ENCODE assay signal across 17 cellular contexts in genomic region chr21:33105088-33105487, GRCh38. TPM values are rescaled to one million over a fixed set of nuclear protein-coding genes. Genes with fewer than 3 reads are reported as not detected.
DNase-seq lines count a peak whose midpoint lies in the region; ATAC-seq and TF ChIP-seq lines count a peak whose summit lies in the region.
"Had no signal": no experiment of that assay in that cellular context is flagged by ENCODE, and none has a peak within 500 bp of the region (broad histone marks: within the 10 kb centered on the region; RNA-seq: fewer than 3 reads in every experiment).

No MANE protein-coding gene starts in this region.

- H4K5ac ChIP-seq in H9 (ENCODE audit: insufficient read length, low read depth, low read length) = no peak overlapping the region

- intact Hi-C loops in activated T-helper 1 cell treated with anti-CD3 and anti-CD28 coated beads, Interleukin-12 subunit alpha, Interleukin-12 subunit beta, Interleukin-2, Interleukin-4 antibody, amounts not matched to agents 30 ng/mL and 10 ng/mL and 1 ng/mL, durations not matched to agents 14 hours and 24 hours and 36 hours (cut with micrococcal nuclease) = no loop called here
- intact Hi-C loops in CD4-positive, alpha-beta T cell (cut with DNase I, micrococcal nuclease) = loop anchor here in 1 of 2 experiments (10.0 kb wide), 1 partner anchor 960 kb away; no protein-coding TSS in a partner anchor

- H4K8ac ChIP-seq in H9 (replicated peaks; ENCODE audit: insufficient read length, low read depth, low read length) = no peak overlapping the region

- peaks cover 7% of the 10 kb centered on the region for H3K23me2 ChIP-seq in H9 (ENCODE audit: insufficient read length, low read depth, low read length, poor library complexity, severe bottlenecking)

- no peak overlapping the region for H3K56ac ChIP-seq in H9 (ENCODE audit: insufficient read length, low read depth, low read length)

- POLR2A ChIA-PET in CD4-positive, alpha-beta T cell (lab: Charles Lee) = no interaction called here

- no peak overlapping the region for H2AK5ac ChIP-seq in H9 (ENCODE audit: insufficient read length, low read length)

- no peaks in the 10 kb centered on the region for H3K36me3 ChIP-seq in iPS-20b (ENCODE audit: insufficient read depth, low read depth, low read length)

- peak overlapping the region; percentile 25; the same call in 1 of the 2 replicates for H3K4me3 ChIP-seq in iPS-20b (ENCODE audit: low read length)

- H3K4me2 ChIP-seq in H9 (ENCODE audit: insufficient read depth, insufficient read length, low read length) = peak overlapping the region; percentile 32

- no peak for TF ChIP-seq CTCF in H9 (conservative IDR thresholded peaks at IDR 0.05)
- no peak for TF ChIP-seq CTCF in CD4-positive, alpha-beta T cell (IDR thresholded peaks at IDR 0.05)

- peaks cover 8% of the 10 kb centered on the region for H3K9me3 ChIP-seq in H9 (ENCODE audit: control insufficient read depth, low read depth, low read length)
- no peaks in the 10 kb centered on the region for H3K9me3 ChIP-seq in iPS-20b (ENCODE audit: insufficient read depth, low read depth, low read length)
- no peaks in the 10 kb centered on the region for H3K9me3 ChIP-seq in CD4-positive, alpha-beta T cell (ENCODE audit: control insufficient read depth, low read length)
- H3K9me3 ChIP-seq: Caco-2 had no signal

- no peak overlapping the region for H3K4ac ChIP-seq in H9 (ENCODE audit: low read depth, low read length)

- peak overlapping the region in 2 of 3 experiments; percentile 14 to 61; a peak in 5 of 7 replicates for H3K27ac Mint-ChIP-seq in H9
- H3K27ac Mint-ChIP-seq in activated T-helper 1 cell treated with anti-CD3 and anti-CD28 coated beads, Interleukin-12 subunit alpha, Interleukin-12 subunit beta, Interleukin-2, Interleukin-4 antibody, amounts not matched to agents 30 ng/mL and 10 ng/mL and 1 ng/mL, durations not matched to agents 14 hours and 24 hours and 36 hours = peak overlapping the region; percentile 21
- peak overlapping the region; percentile 42 for H3K27ac Mint-ChIP-seq in stimulated activated naive B cell treated with anti-CD40 and anti-IgM and Interleukin-4, amounts not matched to agents 10 μg/mL and 1 μg/mL and 100 μg/mL, for 72 hours
- no peak overlapping the region for H3K27ac Mint-ChIP-seq in CD4-positive, alpha-beta T cell
- H3K27ac Mint-ChIP-seq: CD8-positive, alpha-beta T cell had no signal

- DNase-seq in H9 (peak; percentile 64), HCEC 1CT (no peak), NCI-H1436 (lab: John Stamatoyannopoulos, UW) (no peak)
- no peak for DNase-seq in activated T-helper 1 cell treated with anti-CD3 and anti-CD28 coated beads, Interleukin-12 subunit alpha, Interleukin-12 subunit beta, Interleukin-2, Interleukin-4 antibody, amounts not matched to agents 30 ng/mL and 10 ng/mL and 1 ng/mL, durations not matched to agents 14 hours and 24 hours and 36 hours (ENCODE audit: low spot score)
- DNase-seq in stimulated activated naive B cell treated with anti-CD40 and anti-IgM and Interleukin-4, amounts not matched to agents 10 μg/mL and 1 μg/mL and 100 μg/mL, for 72 hours = no peak
- DNase-seq in CD4-positive, alpha-beta T cell = no peak
- DNase-seq: C1 segment of cervical spinal cord; Caco-2; CD8-positive, alpha-beta T cell; DMS153; DND-41 had no signal

- no peak overlapping the region for H3K18ac ChIP-seq in H9 (ENCODE audit: insufficient read length, low read depth, low read length)

- H3K4me1 ChIP-seq in H9 (ENCODE audit: insufficient read depth, low read length) (peaks cover 10% of the 10 kb centered on the region), iPS-20b (ENCODE audit: insufficient read depth, low read length) (peaks cover 13% of the 10 kb centered on the region; the same call in 1 of the 2 replicates)
- H3K4me1 ChIP-seq: Caco-2 had no signal

- H2BK15ac ChIP-seq in H9 (ENCODE audit: low read depth, low read length) = no peak overlapping the region

- H3K23ac ChIP-seq in H9 (ENCODE audit: insufficient read length, low read depth, low read length) = no peak overlapping the region

- no peak overlapping the region for H3K14ac ChIP-seq in H9 (ENCODE audit: insufficient read depth, low read length)

- H3K79me1 ChIP-seq in H9 (ENCODE audit: insufficient read depth, low read depth, low read length, poor library complexity, severe bottlenecking) = no peaks in the 10 kb centered on the region

- no peak overlapping the region for H4K91ac ChIP-seq in H9 (ENCODE audit: insufficient read length, low read depth, low read length)

- H2BK12ac ChIP-seq in H9 (ENCODE audit: insufficient read length, low read depth, low read length) = no peak overlapping the region

- no CpG with 5 or more reads among the region's 2 CpGs for WGBS in H9 (ENCODE audit: extremely low coverage, insufficient read length, low lambda C conversion rate)

- H2BK120ac ChIP-seq in H9 (ENCODE audit: low read depth, low read length, poor library complexity, severe bottlenecking) = peak overlapping the region; percentile 39

- no peak overlapping the region for H3K27ac ChIP-seq in H9 (ENCODE audit: insufficient read length, low read depth, low read length)
- H3K27ac ChIP-seq in iPS-20b (ENCODE audit: low read length) = no peak overlapping the region
- H3K27ac ChIP-seq in CD4-positive, alpha-beta T cell (ENCODE audit: low read depth, low read length) = no peak overlapping the region

- ATAC-seq in stimulated activated naive B cell treated with anti-CD40 and anti-IgM and Interleukin-4, amounts not matched to agents 10 μg/mL and 1 μg/mL and 100 μg/mL, for 72 hours (replicated peaks) = no peak
- ATAC-seq in CD4-positive, alpha-beta T cell (ENCODE audit: poor library complexity) = no peak
- no peak for ATAC-seq in HG03378 (IDR thresholded peaks at IDR 0.05; ENCODE audit: unreplicated experiment)
- ATAC-seq: CD8-positive, alpha-beta T cell; HCT116 had no signal

- H3K9me3 Mint-ChIP-seq in H9 = peaks cover 18 to 19% of the 10 kb centered on the region in 2 experiments
- no peaks in the 10 kb centered on the region for H3K9me3 Mint-ChIP-seq in activated T-helper 1 cell treated with anti-CD3 and anti-CD28 coated beads, Interleukin-12 subunit alpha, Interleukin-12 subunit beta, Interleukin-2, Interleukin-4 antibody, amounts not matched to agents 30 ng/mL and 10 ng/mL and 1 ng/mL, durations not matched to agents 14 hours and 24 hours and 36 hours
- H3K9me3 Mint-ChIP-seq in stimulated activated naive B cell treated with anti-CD40 and anti-IgM and Interleukin-4, amounts not matched to agents 10 μg/mL and 1 μg/mL and 100 μg/mL, for 72 hours = no peaks in the 10 kb centered on the region
- no peaks in the 10 kb centered on the region for H3K9me3 Mint-ChIP-seq in CD4-positive, alpha-beta T cell
- H3K9me3 Mint-ChIP-seq: CD8-positive, alpha-beta T cell had no signal

- H3K27me3 Mint-ChIP-seq in H9 (ENCODE audit: low read depth) = peaks cover 37% of the 10 kb centered on the region
- H3K27me3 Mint-ChIP-seq in activated T-helper 1 cell treated with anti-CD3 and anti-CD28 coated beads, Interleukin-12 subunit alpha, Interleukin-12 subunit beta, Interleukin-2, Interleukin-4 antibody, amounts not matched to agents 30 ng/mL and 10 ng/mL and 1 ng/mL, durations not matched to agents 14 hours and 24 hours and 36 hours (ENCODE audit: insufficient read depth) = peaks cover 23% of the 10 kb centered on the region
- H3K27me3 Mint-ChIP-seq in stimulated activated naive B cell treated with anti-CD40 and anti-IgM and Interleukin-4, amounts not matched to agents 10 μg/mL and 1 μg/mL and 100 μg/mL, for 72 hours = peaks cover 66 to 72% of the 10 kb centered on the region in 2 donors
- H3K27me3 Mint-ChIP-seq in CD4-positive, alpha-beta T cell = peaks cover 35% of the 10 kb centered on the region

- peaks cover 2% of the 10 kb centered on the region; the same call in 1 of the 2 replicates for H3K27me3 ChIP-seq in H9 (ENCODE audit: insufficient read depth, low read length)
- H3K27me3 ChIP-seq in iPS-20b (ENCODE audit: insufficient read depth, low read length) = peaks cover 50% of the 10 kb centered on the region
- peaks cover 19% of the 10 kb centered on the region for H3K27me3 ChIP-seq in CD4-positive, alpha-beta T cell (ENCODE audit: control insufficient read depth, insufficient read depth, low read length)

- H2AFZ ChIP-seq in H9 (ENCODE audit: low read length) = no peak overlapping the region

- peak overlapping the region in 1 of 2 experiments; percentile 11; a peak in 4 of 5 replicates for H3K4me3 Mint-ChIP-seq in H9
- no peak overlapping the region for H3K4me3 Mint-ChIP-seq in activated T-helper 1 cell treated with anti-CD3 and anti-CD28 coated beads, Interleukin-12 subunit alpha, Interleukin-12 subunit beta, Interleukin-2, Interleukin-4 antibody, amounts not matched to agents 30 ng/mL and 10 ng/mL and 1 ng/mL, durations not matched to agents 14 hours and 24 hours and 36 hours
- H3K4me3 Mint-ChIP-seq in stimulated activated naive B cell treated with anti-CD40 and anti-IgM and Interleukin-4, amounts not matched to agents 10 μg/mL and 1 μg/mL and 100 μg/mL, for 72 hours = no peak overlapping the region
- no peak overlapping the region for H3K4me3 Mint-ChIP-seq in CD4-positive, alpha-beta T cell
- H3K4me3 Mint-ChIP-seq: CD8-positive, alpha-beta T cell had no signal

- H2BK5ac ChIP-seq in H9 (ENCODE audit: insufficient read length, low read length) = no peak overlapping the region

- peaks cover 44 to 56% of the 10 kb centered on the region in 2 experiments for H3K4me1 Mint-ChIP-seq in H9
- H3K4me1 Mint-ChIP-seq in activated T-helper 1 cell treated with anti-CD3 and anti-CD28 coated beads, Interleukin-12 subunit alpha, Interleukin-12 subunit beta, Interleukin-2, Interleukin-4 antibody, amounts not matched to agents 30 ng/mL and 10 ng/mL and 1 ng/mL, durations not matched to agents 14 hours and 24 hours and 36 hours (ENCODE audit: low read depth) = peaks cover 4% of the 10 kb centered on the region
- peaks cover 6 to 23% of the 10 kb centered on the region in 2 donors for H3K4me1 Mint-ChIP-seq in stimulated activated naive B cell treated with anti-CD40 and anti-IgM and Interleukin-4, amounts not matched to agents 10 μg/mL and 1 μg/mL and 100 μg/mL, for 72 hours
- H3K4me1 Mint-ChIP-seq in CD4-positive, alpha-beta T cell (ENCODE audit: low read depth) = peaks cover 14% of the 10 kb centered on the region

- H3K79me2 ChIP-seq in H9 (ENCODE audit: insufficient read depth, low read length) = no peaks in the 10 kb centered on the region

- no peak overlapping the region for H2BK20ac ChIP-seq in H9 (ENCODE audit: low read depth, low read length, poor library complexity, severe bottlenecking)

- H3T11ph ChIP-seq in H9 (ENCODE audit: low read length) = no peak overlapping the region

- H3K9ac ChIP-seq in H9 (ENCODE audit: extremely low read depth, insufficient read length, low read length) = no peak overlapping the region
- peak overlapping the region; percentile 28; the same call in 1 of the 2 replicates for H3K9ac ChIP-seq in iPS-20b (ENCODE audit: low read depth, low read length)

- H3K36me3 Mint-ChIP-seq in H9 (ENCODE audit: insufficient read depth in 1 of 3, low read depth in 3 of 3) = peaks cover 8 to 23% (median 13%) of the 10 kb centered on the region in 3 experiments; a peak in 6 of 7 replicates
- H3K36me3 Mint-ChIP-seq in activated T-helper 1 cell treated with anti-CD3 and anti-CD28 coated beads, Interleukin-12 subunit alpha, Interleukin-12 subunit beta, Interleukin-2, Interleukin-4 antibody, amounts not matched to agents 30 ng/mL and 10 ng/mL and 1 ng/mL, durations not matched to agents 14 hours and 24 hours and 36 hours (ENCODE audit: low read depth) = no peaks in the 10 kb centered on the region
- no peaks in the 10 kb centered on the region for H3K36me3 Mint-ChIP-seq in stimulated activated naive B cell treated with anti-CD40 and anti-IgM and Interleukin-4, amounts not matched to agents 10 μg/mL and 1 μg/mL and 100 μg/mL, for 72 hours
- no peaks in the 10 kb centered on the region for H3K36me3 Mint-ChIP-seq in CD4-positive, alpha-beta T cell (ENCODE audit: low read depth)
- H3K36me3 Mint-ChIP-seq: CD8-positive, alpha-beta T cell had no signal

- CTCF ChIA-PET in CD4-positive, alpha-beta T cell (lab: Charles Lee) = interaction anchor here (0.6 kb wide), 1 partner anchor 9 kb away, joined by 3 read pairs; no protein-coding TSS in a partner anchor

- no peaks in the 10 kb centered on the region for H4K20me1 ChIP-seq in H9 (ENCODE audit: control insufficient read depth, insufficient read depth, insufficient read length)

RNA-seq across cellular contexts. Expression of gene OLIG1, which starts 35.1 kb away (rescaled TPM):
- 0.31 and 0.33 TPM in 2 replicates for total RNA-seq in H9 (2021)
- not detected in 2 replicates for total RNA-seq in activated T-helper 1 cell treated with anti-CD3 and anti-CD28 coated beads, Interleukin-12 subunit alpha, Interleukin-12 subunit beta, Interleukin-2, Interleukin-4 antibody, amounts not matched to agents 30 ng/mL and 10 ng/mL and 1 ng/mL, durations not matched to agents 14 hours and 24 hours and 36 hours
- total RNA-seq in CD4-positive, alpha-beta T cell = not detected
- total RNA-seq: A172; A673; Caco-2; CD8-positive, alpha-beta T cell; H4 had no signal
